ENCODE assay signal across 8 cellular contexts in the genomic region with DNA sequence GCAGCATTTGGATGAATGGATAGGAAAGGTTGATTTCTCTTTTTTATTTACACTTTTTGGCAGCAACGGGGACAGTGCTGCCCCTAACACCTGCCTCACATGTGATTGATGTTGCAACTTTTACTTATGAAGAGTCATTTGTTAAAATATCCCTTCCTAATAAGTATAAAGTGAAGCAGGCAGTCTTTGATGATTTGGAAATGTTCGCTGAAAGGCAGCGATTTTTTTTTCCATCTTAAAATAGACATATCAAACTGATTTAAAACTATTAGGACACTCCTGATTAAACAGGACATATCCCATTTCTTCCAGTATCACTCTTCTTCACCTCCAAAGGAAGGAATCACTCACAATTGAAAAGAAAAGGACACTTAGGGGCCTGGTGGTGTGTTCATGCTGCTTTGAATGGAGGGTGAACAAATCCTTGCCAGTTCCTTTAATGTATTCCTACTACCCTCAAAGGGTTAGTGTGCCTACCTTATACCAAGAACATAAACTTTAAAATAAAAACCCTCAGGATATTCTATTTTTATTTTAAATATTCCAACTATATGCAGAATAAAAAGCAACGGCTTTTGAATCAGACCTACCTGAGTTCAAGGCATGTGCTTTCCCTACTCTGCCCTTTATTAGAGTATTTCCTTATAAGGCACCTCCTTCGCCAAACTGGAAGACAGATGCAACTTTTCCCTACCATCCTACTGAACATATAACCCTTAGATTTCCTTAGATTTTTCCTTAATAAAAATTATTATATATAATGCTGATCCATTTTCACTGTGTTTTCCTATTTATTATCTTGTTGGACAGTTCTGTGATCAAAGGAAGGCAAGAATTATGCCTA. TPM values are rescaled to one million over a fixed set of nuclear protein-coding genes. Genes with fewer than 3 reads are reported as not detected.
DNase-seq lines count a peak whose midpoint lies in the region; TF ChIP-seq lines count a peak whose summit lies in the region.

No MANE protein-coding gene starts in this region.

- H3K9me3 ChIP-seq in BE2C, result no peaks in the 10 kb centered on the region
- H3K9me3 ChIP-seq in HUES48 (ENCODE audit: control insufficient read depth, insufficient read depth, low read length), result no peaks in the 10 kb centered on the region
- no peaks in the 10 kb centered on the region for H3K9me3 ChIP-seq in muscle layer of colon (ENCODE audit: low read length)

- H3K4me3 ChIP-seq in BE2C (ENCODE audit: low read depth, low read length), result peak overlapping the region; percentile 73
- H3K4me3 ChIP-seq in HUES48 (ENCODE audit: low read depth, low read length), result peak overlapping the region; percentile 98
- H3K4me3 ChIP-seq in muscle layer of colon (ENCODE audit: low read depth in 1 of 2, low read length in 2 of 2), result peak overlapping the region; percentile 90 to 96

- H3K4me1 ChIP-seq in BE2C (peaks cover 3% of the 10 kb centered on the region), HUES48 (ENCODE audit: control insufficient read depth, insufficient read depth, low read length) (peaks cover 16% of the 10 kb centered on the region), muscle layer of colon (ENCODE audit: insufficient read depth, low read length) (peaks cover 41% of the 10 kb centered on the region)

- H3K9ac ChIP-seq in HUES48 (ENCODE audit: low read depth, low read length) (peak overlapping the region; percentile 88), muscle layer of colon (ENCODE audit: low read length) (peak overlapping the region; percentile 66)

- peaks cover 8% of the 10 kb centered on the region; the same call in 1 of the 2 replicates for H3K36me3 ChIP-seq in BE2C
- no peaks in the 10 kb centered on the region for H3K36me3 ChIP-seq in HUES48 (ENCODE audit: control insufficient read depth, insufficient read depth, low read length)
- H3K36me3 ChIP-seq in muscle layer of colon (ENCODE audit: insufficient read depth, low read length), result no peaks in the 10 kb centered on the region

- DNase-seq in BE2C (no peak), KBM-7 (no peak), NOMO-1 (lab: John Stamatoyannopoulos, UW; ENCODE audit: unreplicated experiment in 2 of 2) (no peak), A172 (ENCODE audit: low spot score) (no peak), foreskin melanocyte (no peak)

- in situ Hi-C loops in KBM-7 (cut with MboI; ENCODE audit: low pct_unique_long_range_greater_than_20kb, low sequenced_read_pairs), result no loop called here

- no peak for TF ChIP-seq CTCF in BE2C (IDR thresholded peaks at IDR 0.05; ENCODE audit: low read depth, low read length)

- H3K27ac ChIP-seq in HUES48 (ENCODE audit: low read depth, low read length) (peak overlapping the region; percentile 89), cingulate gyrus (ENCODE audit: low read depth, low read length) (peak overlapping the region; percentile 89), muscle layer of colon (ENCODE audit: low read depth, low read length) (peak overlapping the region; percentile 95)

- H3K27me3 ChIP-seq in BE2C (no peaks in the 10 kb centered on the region), HUES48 (ENCODE audit: control insufficient read depth, insufficient read depth, low read length) (no peaks in the 10 kb centered on the region), muscle layer of colon (ENCODE audit: control insufficient read depth in 1 of 2, insufficient read depth in 2 of 2, low read length in 2 of 2) (no peaks in the 10 kb centered on the region)

RNA-seq across cellular contexts. Expression of a gene that starts 1.1 kb away (rescaled TPM):
- polyA plus RNA-seq in BE2C (2012; ENCODE audit: insufficient read depth, insufficient read length, low read depth), result 38.5 TPM
- total RNA-seq in A172 (2014; rRNA removed; shearing (Covaris generic)), result 51.4 and 52.5 TPM in 2 replicates

RNA-seq across cellular contexts. Expression of a gene that starts 1.5 kb away (rescaled TPM):
- polyA plus RNA-seq in BE2C (2012; ENCODE audit: insufficient read depth, insufficient read length, low read depth), result 34.9 TPM
- total RNA-seq in A172 (2014; rRNA removed; shearing (Covaris generic)), result 49.1 and 56.8 TPM in 2 replicates
